In the genomic region with DNA sequence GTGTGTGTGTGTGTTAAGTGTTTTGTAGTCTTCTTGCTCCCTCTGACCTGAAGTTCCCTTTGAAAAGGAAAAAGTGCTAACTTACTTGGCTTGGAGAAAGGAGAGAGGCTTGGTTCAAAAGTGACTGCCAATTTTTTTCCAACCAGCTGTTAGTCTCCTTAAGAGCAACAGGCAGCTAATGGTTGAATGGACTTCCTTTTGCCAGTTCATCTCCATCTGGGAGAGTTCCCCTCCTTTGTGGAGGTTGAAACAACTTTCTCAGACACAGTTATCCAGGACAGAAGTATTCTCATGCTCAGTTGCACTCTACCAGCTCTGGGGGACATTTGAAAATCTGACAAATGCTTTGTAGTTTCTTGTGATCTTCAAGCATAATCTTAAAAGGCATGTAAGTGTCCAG, we compare ENCODE assay signal across 11 cellular contexts. TPM values are rescaled to one million over a fixed set of nuclear protein-coding genes. Genes with fewer than 3 reads are reported as not detected.
DNase-seq lines count a peak whose midpoint lies in the region; ATAC-seq and FAIRE-seq lines count a peak whose summit lies in the region.
"Had no signal": no experiment of that assay in that cellular context is flagged by ENCODE, and none has a peak within 500 bp of the region (broad histone marks: within the 10 kb centered on the region; RNA-seq: fewer than 3 reads in every experiment).

No MANE protein-coding gene starts in this region.

- no peaks in the 10 kb centered on the region for H3K9me3 ChIP-seq in right cardiac atrium (ENCODE audit: control insufficient read depth, low read length)
- no peaks in the 10 kb centered on the region for H3K9me3 ChIP-seq in subcutaneous abdominal adipose tissue (ENCODE audit: control insufficient read depth in 5 of 5, low read length in 5 of 5)

- peak overlapping the region in 1 of 5 donors; percentile 6 for H3K9ac ChIP-seq in subcutaneous abdominal adipose tissue (ENCODE audit: low read length in 5 of 5)

- H3K36me3 ChIP-seq in subcutaneous abdominal adipose tissue (ENCODE audit: control insufficient read depth in 5 of 5, insufficient read depth in 5 of 5, low read length in 5 of 5) = no peaks in the 10 kb centered on the region

- H3K4me3 ChIP-seq in right cardiac atrium (ENCODE audit: low read length) (no peak overlapping the region), subcutaneous abdominal adipose tissue (ENCODE audit: low read depth in 1 of 5, low read length in 5 of 5) (no peak overlapping the region)

- H3K27me3 ChIP-seq in right cardiac atrium (ENCODE audit: control insufficient read depth, insufficient read depth) (no peaks in the 10 kb centered on the region), subcutaneous abdominal adipose tissue (ENCODE audit: control insufficient read depth in 5 of 5, insufficient read depth in 4 of 5, low read length in 5 of 5) (no peaks in the 10 kb centered on the region)

- H3K4me3 Mint-ChIP-seq in activated T-cell treated with anti-CD3 and anti-CD28 coated beads, Interleukin-2, amount 50 U/mL, for 24 hours = peak overlapping the region; percentile 88
- H3K4me3 Mint-ChIP-seq in activated CD8-positive, alpha-beta T cell treated with anti-CD3 and anti-CD28 coated beads, Interleukin-2, amount 10 ng/mL, durations not matched to agents 7 days and 5 days = peak overlapping the region; percentile 94

- POLR2A ChIA-PET in activated CD8-positive, alpha-beta T cell treated with anti-CD3 and anti-CD28 coated beads, Interleukin-2, amount 10 ng/mL, durations not matched to agents 7 days and 5 days (lab: Charles Lee) = interaction anchor here (0.6 to 1.0 kb wide), 3 partner anchors 18 to 199 kb away, joined by 3 read pairs; no protein-coding TSS in a partner anchor

- no peaks in the 10 kb centered on the region for H3K27me3 Mint-ChIP-seq in activated T-cell treated with anti-CD3 and anti-CD28 coated beads, Interleukin-2, amount 50 U/mL, for 24 hours
- no peaks in the 10 kb centered on the region for H3K27me3 Mint-ChIP-seq in activated CD8-positive, alpha-beta T cell treated with anti-CD3 and anti-CD28 coated beads, Interleukin-2, amount 10 ng/mL, durations not matched to agents 7 days and 5 days (ENCODE audit: low read depth)

- H3K36me3 Mint-ChIP-seq in activated T-cell treated with anti-CD3 and anti-CD28 coated beads, Interleukin-2, amount 50 U/mL, for 24 hours (ENCODE audit: low read depth) = peaks cover 9% of the 10 kb centered on the region
- H3K36me3 Mint-ChIP-seq in activated CD8-positive, alpha-beta T cell treated with anti-CD3 and anti-CD28 coated beads, Interleukin-2, amount 10 ng/mL, durations not matched to agents 7 days and 5 days (ENCODE audit: low read depth) = peaks cover 85% of the 10 kb centered on the region

- peak overlapping the region; percentile 96 for H3K27ac Mint-ChIP-seq in activated T-cell treated with anti-CD3 and anti-CD28 coated beads, Interleukin-2, amount 50 U/mL, for 24 hours
- peak overlapping the region; percentile 89 for H3K27ac Mint-ChIP-seq in activated CD8-positive, alpha-beta T cell treated with anti-CD3 and anti-CD28 coated beads, Interleukin-2, amount 10 ng/mL, durations not matched to agents 7 days and 5 days

- H3K27ac ChIP-seq in right cardiac atrium (ENCODE audit: low read length) (no peak overlapping the region), subcutaneous abdominal adipose tissue (ENCODE audit: low read depth, low read length) (peak overlapping the region; percentile 61)

- intact Hi-C loops in right cardiac atrium (cut with DNase I) = no loop called here

- CTCF ChIA-PET in activated CD8-positive, alpha-beta T cell treated with anti-CD3 and anti-CD28 coated beads, Interleukin-2, amount 10 ng/mL, durations not matched to agents 7 days and 5 days (lab: Charles Lee) = interaction anchor here (1.4 to 19.1 kb wide), 4 partner anchors 21 to 96 kb away, joined by 3 to 433 read pairs (median 38); no protein-coding TSS in a partner anchor

- no peak for ATAC-seq in activated CD8-positive, alpha-beta T cell treated with anti-CD3 and anti-CD28 coated beads, Interleukin-2, amount 10 ng/mL, durations not matched to agents 7 days and 5 days
- ATAC-seq in right cardiac atrium = peak; percentile 42 to 45
- no peak for ATAC-seq in HG03520 (IDR thresholded peaks at IDR 0.05; ENCODE audit: unreplicated experiment)
- ATAC-seq in HG03521 (IDR thresholded peaks at IDR 0.05; ENCODE audit: unreplicated experiment) = no peak

- H3K4me1 ChIP-seq in right cardiac atrium (ENCODE audit: control insufficient read depth, insufficient read depth, low read length) (peaks cover 2% of the 10 kb centered on the region), subcutaneous abdominal adipose tissue (ENCODE audit: control insufficient read depth in 5 of 5, insufficient read depth in 5 of 5, low read length in 5 of 5) (peaks cover 7 to 36% (median 29%) of the 10 kb centered on the region in 5 donors)

- H3K9me3 Mint-ChIP-seq in activated T-cell treated with anti-CD3 and anti-CD28 coated beads, Interleukin-2, amount 50 U/mL, for 24 hours = peaks cover 6% of the 10 kb centered on the region
- no peaks in the 10 kb centered on the region for H3K9me3 Mint-ChIP-seq in activated CD8-positive, alpha-beta T cell treated with anti-CD3 and anti-CD28 coated beads, Interleukin-2, amount 10 ng/mL, durations not matched to agents 7 days and 5 days (ENCODE audit: insufficient read depth)

- DNase-seq in activated T-cell treated with anti-CD3 and anti-CD28 coated beads, Interleukin-2, amount 50 U/mL, for 24 hours = no peak
- DNase-seq in activated T-cell treated with anti-CD3 and anti-CD28 coated beads for 4 hours = no peak
- DNase-seq in activated CD8-positive, alpha-beta T cell treated with anti-CD3 and anti-CD28 coated beads, Interleukin-2, amount 10 ng/mL, durations not matched to agents 7 days and 5 days = no peak
- no peak for DNase-seq in right cardiac atrium
- DNase-seq in HTR-8/SVneo (ENCODE audit: insufficient read length, low spot score) = no peak
- DNase-seq: activated CD4-positive, alpha-beta T cell treated with anti-CD3 and anti-CD28 coated beads for 48 hours; occipital lobe; RPMI8226 had no signal

- H3K4me1 Mint-ChIP-seq in activated T-cell treated with anti-CD3 and anti-CD28 coated beads, Interleukin-2, amount 50 U/mL, for 24 hours (ENCODE audit: low read depth) = peaks cover 94% of the 10 kb centered on the region
- peaks cover 55% of the 10 kb centered on the region for H3K4me1 Mint-ChIP-seq in activated CD8-positive, alpha-beta T cell treated with anti-CD3 and anti-CD28 coated beads, Interleukin-2, amount 10 ng/mL, durations not matched to agents 7 days and 5 days (ENCODE audit: low read depth)

- no peak for FAIRE-seq in HTR-8/SVneo (lab: Jason Lieb, UNC)

RNA-seq across cellular contexts. Expression of a gene that starts 4.5 kb away (rescaled TPM):
- 100 to 1,000 TPM; 154 to 156 TPM for total RNA-seq in activated CD8-positive, alpha-beta T cell treated with anti-CD3 and anti-CD28 coated beads, Interleukin-2, amount 10 ng/mL, durations not matched to agents 7 days and 5 days
- 1 to 10 TPM; 2.1 to 2.9 (median 2.4) TPM for total RNA-seq in right cardiac atrium
- polyA plus RNA-seq in right cardiac atrium = 0.59 TPM

Comparison
In these comparisons a context has a peak if more than half of its experiments do, and no peak if none do; other contexts are left out.
1. ATAC-seq: peak in right cardiac atrium (2 of 2); none in activated CD8-positive, alpha-beta T cell treated with anti-CD3 and anti-CD28 coated beads, Interleukin-2, amount 10 ng/mL, durations not matched to agents 7 days and 5 days (single experiment), HG03520 (single experiment) and HG03521 (single experiment).
2. RNA of a gene that starts 4.5 kb away (total RNA-seq): 154 to 156 TPM in activated CD8-positive, alpha-beta T cell treated with anti-CD3 and anti-CD28 coated beads, Interleukin-2, amount 10 ng/mL, durations not matched to agents 7 days and 5 days; 2.1 to 2.9 TPM in right cardiac atrium; every median in the first group is over 10 times any median in the second.